ENCODE assay signal across 30 cellular contexts in genomic region chr1:74160045-74160444, GRCh38.
"Had no signal": no experiment of that assay in that cellular context is flagged by ENCODE, and none has a peak within 500 bp of the region (broad histone marks: within the 10 kb centered on the region; RNA-seq: fewer than 3 reads in every experiment).

No MANE protein-coding gene starts in this region.

- DNase-seq: activated B cell treated with CpG ODN at 0.5 μM for 24 hours; activated CD4-positive, alpha-beta memory T cell treated with anti-CD3 and anti-CD28 coated beads for 36 hours; activated CD4-positive, alpha-beta T cell treated with anti-CD3 and anti-CD28 coated beads for 4 hours; activated CD4-positive, alpha-beta T cell treated with anti-CD3 and anti-CD28 coated beads, Interleukin-2, amount 50 U/mL, for 1 hour; activated CD4-positive, CD25-positive, alpha-beta regulatory T cell treated with anti-CD3 and anti-CD28 coated beads, Interleukin-2, amount 50 U/mL, for 72 hours; activated CD8-positive, alpha-beta memory T cell treated with anti-CD3 and anti-CD28 coated beads for 24 hours; activated CD8-positive, alpha-beta memory T cell treated with anti-CD3 and anti-CD28 coated beads, Interleukin-2, amount 10 ng/mL, durations not matched to agents 7 days and 5 days; activated CD8-positive, alpha-beta memory T cell treated with anti-CD3 and anti-CD28 coated beads, Interleukin-2, amount 50 U/mL, for 48 hours; activated effector memory CD4-positive, alpha-beta T cell treated with Interleukin-2 at 50 U/mL for 16 hours; activated naive CD4-positive, alpha-beta T cell treated with anti-CD3 and anti-CD28 coated beads, Interleukin-2, amount 10 ng/mL, durations not matched to agents 7 days and 5 days; activated naive CD8-positive, alpha-beta T cell treated with anti-CD3 and anti-CD28 coated beads, Interleukin-2, amount 50 U/mL, for 24 hours; activated T-cell treated with anti-CD3 and anti-CD28 coated beads, Interleukin-2, amount 50 U/mL, for 48 hours; anterior cingulate cortex; Kasumi-1; KG1; MM.1S; MV-4-11; NCI-H1092; NCI-H1417 treated with DMSO at 0.1 percent for 48 hours; NCI-H187 treated with DMSO at 0.1 percent for 48 hours; NCI-H2081; NCI-H345; NCI-H524 treated with DMSO at 0.1 percent for 48 hours; SW 1271; T-helper 1 cell; T-helper 2 cell; T-helper 9 cell had no signal

- H3K27ac ChIP-seq: VCaP had no signal

- ATAC-seq: activated CD8-positive, alpha-beta memory T cell treated with anti-CD3 and anti-CD28 coated beads, Interleukin-2, amount 10 ng/mL, durations not matched to agents 7 days and 5 days; activated naive CD8-positive, alpha-beta T cell treated with anti-CD3 and anti-CD28 coated beads, Interleukin-2, amount 50 U/mL, for 24 hours; Panc1; Right ventricle myocardium inferior had no signal
